Comparison of ENCODE assay signal across 21 cellular contexts in the genomic region with DNA sequence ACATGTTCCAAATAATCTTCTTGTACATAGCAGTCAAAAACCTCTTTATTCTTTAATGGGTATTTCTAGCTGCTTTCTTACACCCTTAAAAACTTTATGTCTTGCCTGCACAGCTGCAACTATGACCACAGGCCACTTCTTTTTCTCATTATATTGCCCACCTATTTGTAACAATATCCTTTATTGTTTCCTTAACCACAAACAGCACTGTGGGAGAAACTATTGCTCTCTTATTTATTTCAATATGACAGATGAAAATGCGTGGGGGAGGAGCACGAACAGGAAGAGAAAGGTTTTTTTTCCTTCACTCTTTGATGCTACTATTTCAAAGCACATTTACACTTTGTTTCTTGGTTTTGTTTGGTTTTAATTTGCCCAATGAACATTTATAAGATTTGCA.
DNase-seq lines count a peak whose midpoint lies in the region; ATAC-seq and TF ChIP-seq lines count a peak whose summit lies in the region.
"Had no signal": no experiment of that assay in that cellular context is flagged by ENCODE, and none has a peak within 500 bp of the region (broad histone marks: within the 10 kb centered on the region; RNA-seq: fewer than 3 reads in every experiment).

No MANE protein-coding gene starts in this region.

- CTCF ChIA-PET in naive thymus-derived CD4-positive, alpha-beta T cell (lab: Charles Lee), result interaction anchor here (0.7 kb wide), 1 partner anchor 56 kb away, joined by 3 read pairs; no protein-coding TSS in a partner anchor

- H2AFZ ChIP-seq in DND-41 (ENCODE audit: low read depth, low read length), result no peak overlapping the region

- H3K4me3 ChIP-seq in DND-41 (ENCODE audit: low read depth in 1 of 2, low read length in 2 of 2) (no peak overlapping the region), stomach (no peak overlapping the region)
- H3K4me3 ChIP-seq in naive thymus-derived CD4-positive, alpha-beta T cell (ENCODE audit: low read length), result no peak overlapping the region
- H3K4me3 ChIP-seq: lower lobe of right lung, ovary had no signal

- WGBS in stomach, 5 donors, result 55 to 74% (median 64%) methylated on average over 2 of the region's 2 CpGs

- peaks cover 2 to 45% (median 26%) of the 10 kb centered on the region in 7 donors for H3K4me1 Mint-ChIP-seq in naive thymus-derived CD4-positive, alpha-beta T cell

- intact Hi-C loops in naive thymus-derived CD4-positive, alpha-beta T cell (cut with micrococcal nuclease), result loop anchor here in 1 of 2 donors (5.0 kb wide), 1 partner anchor 37 kb away; no protein-coding TSS in a partner anchor
- intact Hi-C loops in stomach (cut with DNase I; ENCODE audit: low total_unique reads), result no loop called here

- H3K9ac ChIP-seq in DND-41 (ENCODE audit: low read depth, low read length), result no peak overlapping the region

- POLR2A ChIA-PET in naive thymus-derived CD4-positive, alpha-beta T cell (lab: Charles Lee), result interaction anchor here (0.7 kb wide), 1 partner anchor 747 kb away, joined by 3 read pairs; no protein-coding TSS in a partner anchor

- ATAC-seq in DND-41 (ENCODE audit: insufficient read depth, low read depth) (peak; percentile 89), HG03460 (IDR thresholded peaks at IDR 0.05; ENCODE audit: unreplicated experiment) (no peak)
- no peak for ATAC-seq in naive thymus-derived CD4-positive, alpha-beta T cell
- ATAC-seq: activated CD4-positive, CD25-positive, alpha-beta regulatory T cell treated with anti-CD3 and anti-CD28 coated beads, Interleukin-2, amount 50 U/mL, for 24 hours; lower lobe of right lung; Panc1 had no signal

- TF ChIP-seq CTCF in DND-41 (IDR thresholded peaks at IDR 0.05; ENCODE audit: borderline replicate concordance, extremely low read depth, low read length, poor library complexity, severe bottlenecking) (no peak), stomach (IDR thresholded peaks at IDR 0.05) (no peak)

- no peaks in the 10 kb centered on the region for H3K27me3 ChIP-seq in DND-41 (ENCODE audit: insufficient read depth, low read length, poor library complexity)
- no peaks in the 10 kb centered on the region for H3K27me3 ChIP-seq in naive thymus-derived CD4-positive, alpha-beta T cell (ENCODE audit: control insufficient read depth in 2 of 2, insufficient read depth in 2 of 2, low read length in 2 of 2)
- no peaks in the 10 kb centered on the region for H3K27me3 ChIP-seq in stomach

- no peak for TF ChIP-seq EP300 in stomach (IDR thresholded peaks at IDR 0.05)

- H3K27me3 Mint-ChIP-seq in naive thymus-derived CD4-positive, alpha-beta T cell, result peaks cover 0 to 6% (median 0%) of the 10 kb centered on the region in 5 donors

- in situ Hi-C loops in KBM-7 (cut with MboI; ENCODE audit: low pct_unique_long_range_greater_than_20kb, low sequenced_read_pairs), result no loop called here

- peak overlapping the region in 6 of 9 donors; percentile 24 to 75 (median 56) for H3K27ac Mint-ChIP-seq in naive thymus-derived CD4-positive, alpha-beta T cell

- H3K36me3 Mint-ChIP-seq in naive thymus-derived CD4-positive, alpha-beta T cell, result no peaks in the 10 kb centered on the region

- TF ChIP-seq POLR2A in stomach (IDR thresholded peaks at IDR 0.05) (no peak), erythroblast (IDR thresholded peaks at IDR 0.05; ENCODE audit: low read length) (no peak)

- H3K4me1 ChIP-seq in DND-41 (ENCODE audit: insufficient read depth, low read length) (peaks cover 20% of the 10 kb centered on the region), stomach (no peaks in the 10 kb centered on the region)
- H3K4me1 ChIP-seq in naive thymus-derived CD4-positive, alpha-beta T cell (ENCODE audit: control insufficient read depth in 2 of 2, insufficient read depth in 2 of 2, low read length in 2 of 2), result peaks cover 0 to 22% of the 10 kb centered on the region in 2 donors
- H3K4me1 ChIP-seq: lower lobe of right lung had no signal

- peak; percentile 60 for DNase-seq in DND-41
- peak; percentile 5 for DNase-seq in KBM-7
- peak; percentile 57 for DNase-seq in RPMI7951 (ENCODE audit: low read depth)
- DNase-seq in naive thymus-derived CD4-positive, alpha-beta T cell, result peak in 6 of 9 donors; percentile 5 to 38 (median 34)
- no peak for DNase-seq in stomach
- no peak for DNase-seq in erythroblast (lab: John Stamatoyannopoulos, UW)
- DNase-seq: activated CD4-positive, alpha-beta T cell treated with anti-CD3 and anti-CD28 coated beads, Interleukin-2, amount 50 U/mL, for 48 hours; activated naive CD4-positive, alpha-beta T cell treated with Interleukin-2 at 50 U/mL for 16 hours; effector memory CD4-positive, alpha-beta T cell; islet precursor cell; lower lobe of right lung; NCI-H1436 treated with DMSO at 0.1 percent for 48 hours; NCI-H526; ovary; SIG-M5; small intestine; stimulated activated CD4-positive, alpha-beta T cell treated with anti-CD3 and anti-CD28 coated beads, Interleukin-1b, Interleukin-23, amount 100 ng/mL, for 48 hours had no signal

- no peak overlapping the region for H3K27ac ChIP-seq in DND-41 (ENCODE audit: low read length)
- H3K27ac ChIP-seq in naive thymus-derived CD4-positive, alpha-beta T cell (ENCODE audit: low read depth, low read length), result no peak overlapping the region
- H3K27ac ChIP-seq in stomach, result no peak overlapping the region
- H3K27ac ChIP-seq: C4-2B, lower lobe of right lung, ovary had no signal

- H3K4me2 ChIP-seq in DND-41 (ENCODE audit: insufficient read depth, low read length), result no peak overlapping the region

- H3K4me3 Mint-ChIP-seq in naive thymus-derived CD4-positive, alpha-beta T cell, result peak overlapping the region in 8 of 10 donors; percentile 9 to 73 (median 58)

- no peaks in the 10 kb centered on the region for H3K9me3 ChIP-seq in DND-41 (ENCODE audit: insufficient read depth, low read length, severe bottlenecking)
- no peaks in the 10 kb centered on the region for H3K9me3 ChIP-seq in naive thymus-derived CD4-positive, alpha-beta T cell (ENCODE audit: control insufficient read depth in 2 of 3, low read length in 3 of 3)
- no peaks in the 10 kb centered on the region for H3K9me3 ChIP-seq in stomach
- H3K9me3 ChIP-seq: lower lobe of right lung, ovary had no signal

- H3K79me2 ChIP-seq in DND-41 (ENCODE audit: insufficient read depth, low read length), result no peaks in the 10 kb centered on the region

- H3K9me3 Mint-ChIP-seq in naive thymus-derived CD4-positive, alpha-beta T cell, result peaks cover 0 to 5% (median 0%) of the 10 kb centered on the region in 11 donors

- H3K36me3 ChIP-seq in DND-41 (ENCODE audit: insufficient read depth, low read length) (no peaks in the 10 kb centered on the region), stomach (no peaks in the 10 kb centered on the region)
- H3K36me3 ChIP-seq in naive thymus-derived CD4-positive, alpha-beta T cell (ENCODE audit: control insufficient read depth in 2 of 3, insufficient read depth in 3 of 3, low read length in 3 of 3), result no peaks in the 10 kb centered on the region
- H3K36me3 ChIP-seq: lower lobe of right lung, ovary had no signal

- H4K20me1 ChIP-seq in DND-41 (ENCODE audit: insufficient read depth, low read length), result no peaks in the 10 kb centered on the region

Comparison
In these comparisons a context has a peak if more than half of its experiments do, and no peak if none do; other contexts are left out.
1. DNase-seq: peak in DND-41 (single experiment), KBM-7 (single experiment), RPMI7951 (single experiment) and naive thymus-derived CD4-positive, alpha-beta T cell (6 of 9); none in stomach (single experiment) and erythroblast (0 of 2).